Comparison of ENCODE assay signal across 8 cellular contexts in genomic region chr16:234468-235305, GRCh38. TPM values are rescaled to one million over a fixed set of nuclear protein-coding genes. Genes with fewer than 3 reads are reported as not detected.
DNase-seq lines count a peak whose midpoint lies in the region; ATAC-seq and TF ChIP-seq lines count a peak whose summit lies in the region.

TSS of gene FAM234A (plus strand) at chr16:234821. CDS start at chr16:254414, 19,593 bp downstream.

- H3K9me3 Mint-ChIP-seq in HFFc6 = no peaks in the 10 kb centered on the region; the same call in 1 of the 2 replicates

- H3K27ac ChIP-seq in gastroesophageal sphincter (peak within 1 kb of the TSS; percentile 91 to 100 (median 96)), neutrophil (peak within 1 kb of the TSS; percentile 96), substantia nigra (ENCODE audit: low read depth, low read length, poor library complexity, severe bottlenecking) (peak within 1 kb of the TSS; percentile 93)

- no peak for TF ChIP-seq EP300 in gastroesophageal sphincter (IDR thresholded peaks at IDR 0.05)

- peaks cover 3% of the 10 kb centered on the region; the same call in 1 of the 2 replicates for H3K36me3 Mint-ChIP-seq in HFFc6 (ENCODE audit: low read depth)

- H3K4me1 ChIP-seq in gastroesophageal sphincter = peaks cover 0 to 30% (median 8%) of the 10 kb centered on the region in 3 donors
- peaks cover 16 to 17% of the 10 kb centered on the region in 2 experiments for H3K4me1 ChIP-seq in neutrophil (ENCODE audit: control insufficient read depth in 1 of 2, insufficient read depth in 1 of 2, low read depth in 1 of 2, low read length in 1 of 2)

- no peaks in the 10 kb centered on the region for H3K27me3 ChIP-seq in gastroesophageal sphincter
- no peaks in the 10 kb centered on the region for H3K27me3 ChIP-seq in neutrophil

- POLR2A ChIA-PET in GM10248 (lab: Yijun Ruan, JAX) = interaction anchor here (1.2 to 1.6 kb wide), 2 partner anchors 16 to 34 kb away, joined by 4 to 7 read pairs; no protein-coding TSS in a partner anchor

- peaks cover 12% of the 10 kb centered on the region for H3K4me1 Mint-ChIP-seq in HFFc6 (ENCODE audit: low read depth)

- in situ Hi-C loops in SK-MEL-5 (cut with HindIII; ENCODE audit: low pct_unique_long_range_greater_than_20kb, low sequenced_read_pairs) = no loop called here

- CTCF ChIA-PET in GM10248 (lab: Yijun Ruan, JAX) = interaction anchor here (0.8 to 1.7 kb wide), 7 partner anchors 9 to 126 kb away, joined by 3 to 10 read pairs (median 5); no protein-coding TSS in a partner anchor

- no peaks in the 10 kb centered on the region for H3K9me3 ChIP-seq in gastroesophageal sphincter
- no peaks in the 10 kb centered on the region for H3K9me3 ChIP-seq in neutrophil

- DNase-seq in GM10248 (ENCODE audit: extremely low spot score) (peak; percentile 96), HFFc6 (peak; percentile 85), NAMALWA (ENCODE audit: low spot score) (peak; percentile 96), SK-MEL-5 (ENCODE audit: low read depth, low spot score) (peak; percentile 89), substantia nigra (lab: John Stamatoyannopoulos, UW) (peak; percentile 20 to 95 (median 84))
- peak; percentile 94 for DNase-seq in activated naive CD4-positive, alpha-beta T cell treated with Interleukin-2 at 50 U/mL for 16 hours

- peak; percentile 96 to 97 for TF ChIP-seq POLR2A in gastroesophageal sphincter (IDR thresholded peaks at IDR 0.05)

- peak within 1 kb of the TSS; percentile 98 for H3K27ac Mint-ChIP-seq in HFFc6

- H3K4me3 ChIP-seq in gastroesophageal sphincter = peak within 1 kb of the TSS; percentile 74 to 92
- peak within 1 kb of the TSS; percentile 94 to 98 for H3K4me3 ChIP-seq in neutrophil (ENCODE audit: low read depth in 1 of 2, low read length in 1 of 2)

- peak within 1 kb of the TSS; percentile 98 for H3K4me3 Mint-ChIP-seq in HFFc6

- 0% methylated on average over 12 to 31 of the region's 85 CpGs for WGBS in gastroesophageal sphincter (ENCODE audit: low coverage in 1 of 2), 2 donors

- TF ChIP-seq CTCF in GM10248 (IDR thresholded peaks at IDR 0.05; ENCODE audit: control extremely low read depth, extremely low read depth, low read depth, missing control alignments) (peak; percentile 30), HFFc6 (IDR thresholded peaks at IDR 0.05) (peak; percentile 73), gastroesophageal sphincter (IDR thresholded peaks at IDR 0.05) (peak in 3 of 4 experiments; percentile 42 to 63 (median 56)), neutrophil (IDR thresholded peaks at IDR 0.05) (peak; percentile 9)

- no peaks in the 10 kb centered on the region for H3K36me3 ChIP-seq in gastroesophageal sphincter
- H3K36me3 ChIP-seq in neutrophil = no peaks in the 10 kb centered on the region

- peaks cover 2% of the 10 kb centered on the region; the same call in 1 of the 2 replicates for H3K27me3 Mint-ChIP-seq in HFFc6 (ENCODE audit: insufficient read depth)

- ATAC-seq in gastroesophageal sphincter = peak; percentile 96

RNA-seq across cellular contexts. Expression of gene FAM234A, which starts in this region (rescaled TPM):
- 100 to 1,000 TPM in 2 of 6 experiments, 10 to 100 TPM in 4; 83.6 to 113 (median 87.7) TPM for total RNA-seq in HFFc6 (2021; fragmentation: NEBNext Ultra II Directional; extraction: Animal tissue kit (Norgen Biotek cat#: 25700))
- total RNA-seq in SK-MEL-5 (2014; rRNA removed; shearing (Covaris generic)) = 30.2 and 31.2 TPM in 2 replicates
- 118 and 136 TPM in 2 replicates for polyA plus RNA-seq in SK-MEL-5 (2015; cell fraction: cytosol; rRNA removed)
- polyA plus RNA-seq in SK-MEL-5 (2015; cell fraction: nucleus; rRNA removed) = 28.2 and 52.3 TPM in 2 replicates
- 100 to 1,000 TPM in 2 of 4 donors, 10 to 100 TPM in 2; 54.5 to 123 (median 93.2) TPM for total RNA-seq in gastroesophageal sphincter

Comparison
In these comparisons a context has a peak if more than half of its experiments do, and no peak if none do; other contexts are left out.
1. Peak in every context shown above with its lines: DNase-seq, ATAC-seq, H3K4me3 ChIP-seq and H3K27ac ChIP-seq.
2. CTCF ChIP-seq: peak in every context shown above with its lines; median percentile 73 in HFFc6; 56 in gastroesophageal sphincter; 30 in GM10248; 9 in neutrophil.